ENCODE assay signal across 1 cellular context in genomic region chrX:120021927-120022326, GRCh38.
TF ChIP-seq lines count a peak whose summit lies in the region.

No MANE protein-coding gene starts in this region.

TF ChIP-seq in K562, 482 proteins besides CTCF, POLR2A, EP300 and RAD21 (continued from another document and continues in another):
- TF ChIP-seq ZNF609 (CRISPR knock-in tag; IDR thresholded peaks at IDR 0.05; ENCODE audit: borderline replicate concordance) (no peak), IRF9 (tag; IDR thresholded peaks at IDR 0.05) (peak; percentile 93), CREB1 (IDR thresholded peaks at IDR 0.05) (peak; percentile 47; the same call in 1 of the 2 replicates), CREB1 (CRISPR knock-in tag; IDR thresholded peaks at IDR 0.05) (no peak), KLF6 (CRISPR knock-in tag; IDR thresholded peaks at IDR 0.05; ENCODE audit: borderline replicate concordance) (no peak), PHB2 (IDR thresholded peaks at IDR 0.05; ENCODE audit: low read depth) (peak; percentile 75), SREBF1 (IDR thresholded peaks at IDR 0.05; ENCODE audit: borderline replicate concordance, low read depth, low read length) (no peak), SMARCC2 (IDR thresholded peaks at IDR 0.05; ENCODE audit: low read depth) (peak; percentile 50; the same call in 1 of the 2 replicates), SFPQ (IDR thresholded peaks at IDR 0.05; ENCODE audit: low read depth, low read length) (no peak), MAZ (CRISPR knock-in tag; conservative IDR thresholded peaks at IDR 0.05 in 1 of 2, IDR thresholded peaks at IDR 0.05 in 1 of 2) (no peak), DACH1 (IDR thresholded peaks at IDR 0.05; ENCODE audit: partially characterized antibody) (no peak), ZBTB2 (IDR thresholded peaks at IDR 0.05) (no peak), ZNF197 (CRISPR knock-in tag; IDR thresholded peaks at IDR 0.05; ENCODE audit: low read depth) (no peak), POLR2H (tag; IDR thresholded peaks at IDR 0.05; ENCODE audit: low read depth) (no peak), PML (IDR thresholded peaks at IDR 0.05; ENCODE audit: low read length) (peak; percentile 92), RBM34 (IDR thresholded peaks at IDR 0.05; ENCODE audit: borderline replicate concordance, insufficient read depth, low read length) (no peak), BCOR (IDR thresholded peaks at IDR 0.05) (peak; percentile 44; the same call in 1 of the 2 replicates), NFYB (IDR thresholded peaks at IDR 0.05; ENCODE audit: extremely low read depth, insufficient read length) (no peak), FOXM1 (IDR thresholded peaks at IDR 0.05; ENCODE audit: low read depth) (peak; percentile 67; the same call in 1 of the 2 replicates), FOXM1 (CRISPR knock-in tag; IDR thresholded peaks at IDR 0.05; ENCODE audit: low read depth) (no peak), VEZF1 (CRISPR knock-in tag; IDR thresholded peaks at IDR 0.05) (peak; percentile 38; the same call in 1 of the 2 replicates), SNRNP70 (optimal IDR thresholded peaks at IDR 0.05; ENCODE audit: low read depth, low read length) (no peak), GATA2 (CRISPR knock-in tag; IDR thresholded peaks at IDR 0.05) (peak; percentile 71; the same call in 1 of the 2 replicates), POU5F1 (IDR thresholded peaks at IDR 0.05; ENCODE audit: borderline replicate concordance, low read depth, low read length, partially characterized antibody) (no peak), CREB3 (tag; conservative IDR thresholded peaks at IDR 0.05; ENCODE audit: low read depth) (0 out of 2 replicates have a peak, but pooled peaks have one; percentile 32), E4F1 (CRISPR knock-in tag; IDR thresholded peaks at IDR 0.05; ENCODE audit: borderline replicate concordance) (no peak), ZNF143 (CRISPR knock-in tag; IDR thresholded peaks at IDR 0.05) (no peak), DPF2 (IDR thresholded peaks at IDR 0.05) (peak; percentile 87), ZNF395 (CRISPR knock-in tag; IDR thresholded peaks at IDR 0.05) (peak; percentile 51; the same call in 1 of the 2 replicates), IFI16 (CRISPR knock-in tag; IDR thresholded peaks at IDR 0.05) (no peak), SMARCA4 (IDR thresholded peaks at IDR 0.05) (peak; percentile 83), CHD2 (IDR thresholded peaks at IDR 0.05; ENCODE audit: low read depth, low read length) (no peak), RNF2 (IDR thresholded peaks at IDR 0.05) (peak; percentile 77), DLX4 (CRISPR knock-in tag; IDR thresholded peaks at IDR 0.05) (no peak), TGIF2 (CRISPR knock-in tag; IDR thresholded peaks at IDR 0.05) (no peak), MTA3 (IDR thresholded peaks at IDR 0.05; ENCODE audit: borderline replicate concordance) (no peak), CHD1 (IDR thresholded peaks at IDR 0.05; ENCODE audit: low read length) (no peak), ZNF644 (tag; IDR thresholded peaks at IDR 0.05; ENCODE audit: low read depth) (peak; percentile 57; the same call in 1 of the 2 replicates), NR2C1 (IDR thresholded peaks at IDR 0.05) (no peak), NR2C1 (tag; IDR thresholded peaks at IDR 0.05) (peak; percentile 70), JUND (IDR thresholded peaks at IDR 0.05; ENCODE audit: borderline replicate concordance, low read depth, low read length) (0 out of 2 replicates have a peak, but pooled peaks have one; percentile 25), JUND (tag; IDR thresholded peaks at IDR 0.05; ENCODE audit: borderline replicate concordance, low read depth, low read length) (no peak; the same call in 2 of the 3 replicates), SIN3A (IDR thresholded peaks at IDR 0.05; ENCODE audit: borderline replicate concordance in 2 of 2, control insufficient read depth in 1 of 2, low read depth in 2 of 2, low read length in 2 of 2) (no peak), TAF15 (IDR thresholded peaks at IDR 0.05; ENCODE audit: low read depth, low read length) (no peak), CREM (IDR thresholded peaks at IDR 0.05; ENCODE audit: low read depth) (peak; percentile 43; the same call in 1 of the 2 replicates), ZNF124 (CRISPR knock-in tag; IDR thresholded peaks at IDR 0.05) (no peak), CBFA2T2 (conservative IDR thresholded peaks at IDR 0.05) (peak; percentile 90), RBM15 (IDR thresholded peaks at IDR 0.05; ENCODE audit: insufficient read depth, low read length) (no peak), CEBPB (tag; IDR thresholded peaks at IDR 0.05) (peak; percentile 100), ZBTB9 (CRISPR knock-in tag; IDR thresholded peaks at IDR 0.05) (no peak)
